In the genomic region with DNA sequence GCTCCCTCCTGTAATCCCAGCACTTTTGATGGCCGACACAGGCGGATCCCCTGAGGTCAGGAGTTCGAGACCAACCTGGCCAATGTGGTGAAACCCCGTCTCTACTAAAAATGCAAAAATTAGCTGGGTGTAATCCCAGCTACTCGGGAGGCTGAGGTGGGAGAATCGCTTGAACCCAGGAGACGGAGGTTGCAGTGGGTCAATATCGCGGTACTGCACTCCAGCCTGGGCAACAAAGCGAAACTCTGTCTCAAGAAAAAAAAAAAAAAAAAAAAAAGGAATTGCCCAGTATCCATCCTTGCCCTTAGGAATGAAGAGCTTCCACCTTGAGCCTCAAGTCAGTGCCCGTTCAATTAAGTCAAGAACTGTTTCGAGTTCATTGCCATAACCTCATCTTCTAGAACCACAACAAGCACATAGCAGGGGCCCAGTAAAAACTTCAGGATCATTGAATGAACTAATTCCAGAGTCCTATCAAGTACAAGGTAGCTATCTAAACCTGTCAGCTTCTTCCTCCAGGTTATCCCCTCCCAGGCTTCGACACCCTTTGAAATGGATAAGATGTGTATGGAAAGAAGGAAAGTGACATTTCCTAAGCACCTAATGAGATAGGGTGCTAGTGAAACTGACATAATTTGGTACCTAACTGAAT, we compare ENCODE assay signal across 7 cellular contexts. TPM values are rescaled to one million over a fixed set of nuclear protein-coding genes. Genes with fewer than 3 reads are reported as not detected.
A peak's percentile ranks its signal among the peaks of the same experiment; 100 is the strongest.
DNase-seq lines count a peak whose midpoint lies in the region; ATAC-seq and TF ChIP-seq lines count a peak whose summit lies in the region.

No MANE protein-coding gene starts in this region.

- TF ChIP-seq CTCF in Panc1 (IDR thresholded peaks at IDR 0.05), result no peak
- TF ChIP-seq CTCF in parathyroid adenoma (IDR thresholded peaks at IDR 0.05), result no peak

- H3K79me2 ChIP-seq in parathyroid adenoma, result no peaks in the 10 kb centered on the region

- no peak for TF ChIP-seq POLR2A in erythroblast (IDR thresholded peaks at IDR 0.05; ENCODE audit: low read length)

- H3K4me1 ChIP-seq in Panc1 (ENCODE audit: control insufficient read depth, insufficient read depth, low read length) (peaks cover 3% of the 10 kb centered on the region), parathyroid adenoma (no peaks in the 10 kb centered on the region)

- CTCF ChIA-PET in Panc1 (lab: Charles Lee), result interaction anchor here (0.7 kb wide), 1 partner anchor 275 kb away, joined by 3 read pairs; no protein-coding TSS in a partner anchor

- peak overlapping the region; percentile 78 for H3K4me2 ChIP-seq in parathyroid adenoma (ENCODE audit: low read length)

- DNase-seq in Panc1 (ENCODE audit: low read depth, low spot score) (no peak), erythroblast (lab: John Stamatoyannopoulos, UW) (peak; percentile 69), DMS 273 treated with DMSO at 0.1 percent for 48 hours (lab: John Stamatoyannopoulos, UW) (no peak), head of caudate nucleus (no peak)
- DNase-seq in stimulated activated CD4-positive, alpha-beta T cell treated with anti-CD3 and anti-CD28 coated beads, Interleukin-1b, Interleukin-23, amount 100 ng/mL, for 48 hours, result no peak

- H3K27ac ChIP-seq in Panc1 (ENCODE audit: low read length), result peak overlapping the region; percentile 89
- peak overlapping the region; percentile 68 for H3K27ac ChIP-seq in parathyroid adenoma

- POLR2A ChIA-PET in Panc1 (lab: Charles Lee), result interaction anchor here (0.6 to 1.2 kb wide), 4 partner anchors 23 to 398 kb away, joined by 3 to 9 read pairs (median 6); no protein-coding TSS in a partner anchor

- no peak overlapping the region for H3K9ac ChIP-seq in parathyroid adenoma

- intact Hi-C loops in Panc1 (cut with micrococcal nuclease; ENCODE audit: unreplicated experiment) (no loop called here), head of caudate nucleus (cut with DNase I) (no loop called here)

- H3K27me3 ChIP-seq in Panc1 (ENCODE audit: control insufficient read depth, insufficient read depth, low read length) (no peaks in the 10 kb centered on the region), parathyroid adenoma (ENCODE audit: control insufficient read depth, insufficient read depth, low read length) (no peaks in the 10 kb centered on the region)

- H3K36me3 ChIP-seq in Panc1 (ENCODE audit: control insufficient read depth, insufficient read depth, low read length), result peaks cover 21% of the 10 kb centered on the region; the same call in 1 of the 2 replicates
- H3K36me3 ChIP-seq in parathyroid adenoma (ENCODE audit: control insufficient read depth, insufficient read depth, low read length), result no peaks in the 10 kb centered on the region

- in situ Hi-C loops in Panc1 (cut with HindIII; ENCODE audit: low pct_unique_long_range_greater_than_20kb, low sequenced_read_pairs), result no loop called here

- H2AFZ ChIP-seq in parathyroid adenoma, result peak overlapping the region; percentile 85

- peak; percentile 1 for ATAC-seq in GM21423 (IDR thresholded peaks at IDR 0.05; ENCODE audit: unreplicated experiment)
- peak; percentile 8 for ATAC-seq in Panc1

- H3K4me3 ChIP-seq in Panc1 (ENCODE audit: low read depth in 2 of 2, low read length in 2 of 2) (peak overlapping the region; percentile 87 to 97), parathyroid adenoma (ENCODE audit: low read depth, low read length) (peak overlapping the region; percentile 73)

- no TSS peak for BruUV-seq in Panc1 (replicated peaks; lab: Mats Ljungman, UMichigan)

- H3K9me3 ChIP-seq in Panc1 (ENCODE audit: control insufficient read depth, insufficient read depth, low read depth, low read length) (no peaks in the 10 kb centered on the region), parathyroid adenoma (ENCODE audit: control insufficient read depth, low read length) (no peaks in the 10 kb centered on the region)

RNA-seq across cellular contexts. Expression of a gene that starts 0.8 kb away (rescaled TPM):
- total RNA-seq in Panc1 (2021; ENCODE audit: unreplicated experiment), result 21.8 TPM
- polyA plus RNA-seq in Panc1 (2012; ENCODE audit: insufficient read length), result 15.6 TPM

RNA-seq across cellular contexts. Expression of a gene that starts 13.2 kb away (rescaled TPM):
- 56.0 TPM for total RNA-seq in Panc1 (2021; ENCODE audit: unreplicated experiment)
- polyA plus RNA-seq in Panc1 (2012; ENCODE audit: insufficient read length), result 25.9 TPM

RNA-seq across cellular contexts. Expression of a gene that starts 41.7 kb away (rescaled TPM):
- not detected for total RNA-seq in Panc1 (2021; ENCODE audit: unreplicated experiment)
- 0.17 TPM for polyA plus RNA-seq in Panc1 (2012; ENCODE audit: insufficient read length)

RNA-seq across cellular contexts. Expression of a gene that starts 58.5 kb away (rescaled TPM):
- total RNA-seq in Panc1 (2021; ENCODE audit: unreplicated experiment), result 11.1 TPM
- 5.3 TPM for polyA plus RNA-seq in Panc1 (2012; ENCODE audit: insufficient read length)

Comparison
In these comparisons a context has a peak if more than half of its experiments do, and no peak if none do; other contexts are left out.
1. DNase-seq: peak in erythroblast (2 of 2); none in Panc1 (single experiment), stimulated activated CD4-positive, alpha-beta T cell treated with anti-CD3 and anti-CD28 coated beads, Interleukin-1b, Interleukin-23, amount 100 ng/mL, for 48 hours (single experiment), DMS 273 treated with DMSO at 0.1 percent for 48 hours (single experiment) and head of caudate nucleus (0 of 42).